In genomic region chr7:97595439-97595838, GRCh38 we compare ENCODE assay signal across 6 cellular contexts.
"Had no signal": no experiment of that assay in that cellular context is flagged by ENCODE, and none has a peak within 500 bp of the region (broad histone marks: within the 10 kb centered on the region; RNA-seq: fewer than 3 reads in every experiment).

No MANE protein-coding gene starts in this region.

- ATAC-seq: GM23338, K562 had no signal

- DNase-seq: H9, HCEC 1CT, IMR-90, KG1 had no signal

- H3K4me2 ChIP-seq: GM23338 had no signal

- H3K4me3 ChIP-seq: GM23338, K562 had no signal

- H2AFZ ChIP-seq: GM23338 had no signal
